In genomic region chr1:44739361-44740178, GRCh38 we compare ENCODE assay signal across 1 cellular context.
TF ChIP-seq lines count a peak whose summit lies in the region.

Gene KIF2C (plus strand): TSS chr1:44739837. CDS start chr1:44739933, 96 bp downstream.

TF ChIP-seq in HepG2, 621 proteins besides CTCF, POLR2A, EP300 and RAD21 (continued from another document and continues in another):
- TF ChIP-seq ZNF407 (CRISPR knock-in tag; IDR thresholded peaks at IDR 0.05; ENCODE audit: not compliant biosample characterization) = no peak
- TF ChIP-seq AGO2 (optimal IDR thresholded peaks at IDR 0.05; ENCODE audit: low read depth, low read length) = no peak
- TF ChIP-seq MYNN (CRISPR knock-in tag; IDR thresholded peaks at IDR 0.05; ENCODE audit: low read depth) = no peak
- TF ChIP-seq MTA3 (CRISPR knock-in tag; IDR thresholded peaks at IDR 0.05) = no peak
- TF ChIP-seq CEBPZ (IDR thresholded peaks at IDR 0.05; ENCODE audit: low read length) = no peak
- TF ChIP-seq SMARCE1 (IDR thresholded peaks at IDR 0.05; ENCODE audit: borderline replicate concordance) = no peak
- no peak for TF ChIP-seq CHCHD3 (CRISPR knock-in tag; IDR thresholded peaks at IDR 0.05)
- peak; percentile 92 for TF ChIP-seq HOXA3 (CRISPR knock-in tag; IDR thresholded peaks at IDR 0.05)
- no peak for TF ChIP-seq TCF7L2 (IDR thresholded peaks at IDR 0.05; ENCODE audit: low read depth, low read length)
- TF ChIP-seq ZFP82 (CRISPR knock-in tag; IDR thresholded peaks at IDR 0.05; ENCODE audit: borderline replicate concordance) = no peak
- TF ChIP-seq ZNF451 (CRISPR knock-in tag; IDR thresholded peaks at IDR 0.05) = peak; percentile 23; the same call in 1 of the 2 replicates
- no peak for TF ChIP-seq PCBP1 (IDR thresholded peaks at IDR 0.05; ENCODE audit: borderline replicate concordance, low read depth, low read length)
- TF ChIP-seq FOXM1 (CRISPR knock-in tag; IDR thresholded peaks at IDR 0.05) = peak; percentile 97
- no peak for TF ChIP-seq SRSF4 (IDR thresholded peaks at IDR 0.05; ENCODE audit: low read depth, low read length, poor library complexity, severe bottlenecking)
- TF ChIP-seq ZNF629 (CRISPR knock-in tag; conservative IDR thresholded peaks at IDR 0.05) = no peak
- TF ChIP-seq HOXD1 (CRISPR knock-in tag; IDR thresholded peaks at IDR 0.05) = no peak
- no peak for TF ChIP-seq ZNF567 (CRISPR knock-in tag; IDR thresholded peaks at IDR 0.05; ENCODE audit: borderline replicate concordance)
- TF ChIP-seq BRF2 (CRISPR knock-in tag; IDR thresholded peaks at IDR 0.05) = peak; percentile 87; the same call in 1 of the 2 replicates
- TF ChIP-seq ZBTB2 (CRISPR knock-in tag; IDR thresholded peaks at IDR 0.05; ENCODE audit: low read depth) = no peak
- TF ChIP-seq ETS1 (CRISPR knock-in tag; IDR thresholded peaks at IDR 0.05) = no peak; the same call in 1 of the 2 replicates
- TF ChIP-seq ZBED4 (CRISPR knock-in tag; IDR thresholded peaks at IDR 0.05; ENCODE audit: borderline replicate concordance) = no peak
- TF ChIP-seq FOXC1 (CRISPR knock-in tag; IDR thresholded peaks at IDR 0.05; ENCODE audit: borderline replicate concordance) = no peak
- TF ChIP-seq ZNF646 (CRISPR knock-in tag; IDR thresholded peaks at IDR 0.05) = no peak
- TF ChIP-seq HNRNPK (IDR thresholded peaks at IDR 0.05; ENCODE audit: low read depth, low read length, poor library complexity, severe bottlenecking) = no peak
- TF ChIP-seq ZNF616 (CRISPR knock-in tag; IDR thresholded peaks at IDR 0.05; ENCODE audit: low read depth) = no peak
- TF ChIP-seq MATR3 (CRISPR knock-in tag; IDR thresholded peaks at IDR 0.05) = no peak
